Comparison of ENCODE assay signal across 1 cellular context in the genomic region with DNA sequence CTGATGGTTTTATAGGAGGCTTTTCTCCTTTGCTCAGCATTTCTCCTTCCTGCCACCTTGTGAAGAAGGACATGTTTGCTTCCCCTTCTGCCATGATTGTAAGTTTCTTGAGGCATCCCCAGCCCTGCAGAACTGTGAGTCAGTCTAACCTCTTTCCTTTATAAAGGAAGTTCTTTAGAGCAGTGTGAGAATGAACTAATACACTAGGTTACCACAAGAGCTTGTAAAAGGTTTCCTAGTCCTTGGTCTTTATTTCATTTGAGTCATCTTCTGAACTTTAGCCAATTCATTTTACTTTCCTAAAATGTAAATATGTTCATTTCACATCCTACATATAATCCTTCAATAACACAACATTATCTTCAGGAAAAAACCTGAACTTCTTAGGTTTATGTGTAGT.
TF ChIP-seq lines count a peak whose summit lies in the region.

No MANE protein-coding gene starts in this region.

TF ChIP-seq in IMR-90, 13 proteins besides CTCF, POLR2A, EP300 and RAD21 (continued from another document):
- TF ChIP-seq, protein P1, sequence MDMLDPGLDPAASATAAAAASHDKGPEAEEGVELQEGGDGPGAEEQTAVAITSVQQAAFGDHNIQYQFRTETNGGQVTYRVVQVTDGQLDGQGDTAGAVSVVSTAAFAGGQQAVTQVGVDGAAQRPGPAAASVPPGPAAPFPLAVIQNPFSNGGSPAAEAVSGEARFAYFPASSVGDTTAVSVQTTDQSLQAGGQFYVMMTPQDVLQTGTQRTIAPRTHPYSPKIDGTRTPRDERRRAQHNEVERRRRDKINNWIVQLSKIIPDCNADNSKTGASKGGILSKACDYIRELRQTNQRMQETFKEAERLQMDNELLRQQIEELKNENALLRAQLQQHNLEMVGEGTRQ (IDR thresholded peaks at IDR 0.05; ENCODE audit: low read depth, low read length), result no peak
- TF ChIP-seq MAZ (IDR thresholded peaks at IDR 0.05; ENCODE audit: borderline replicate concordance, low read depth, low read length), result no peak
- no peak for TF ChIP-seq CHD1 (IDR thresholded peaks at IDR 0.05; ENCODE audit: low read depth, low read length)
- no peak for TF ChIP-seq FOS (IDR thresholded peaks at IDR 0.05; ENCODE audit: low read depth, low read length)
